In the genomic region with DNA sequence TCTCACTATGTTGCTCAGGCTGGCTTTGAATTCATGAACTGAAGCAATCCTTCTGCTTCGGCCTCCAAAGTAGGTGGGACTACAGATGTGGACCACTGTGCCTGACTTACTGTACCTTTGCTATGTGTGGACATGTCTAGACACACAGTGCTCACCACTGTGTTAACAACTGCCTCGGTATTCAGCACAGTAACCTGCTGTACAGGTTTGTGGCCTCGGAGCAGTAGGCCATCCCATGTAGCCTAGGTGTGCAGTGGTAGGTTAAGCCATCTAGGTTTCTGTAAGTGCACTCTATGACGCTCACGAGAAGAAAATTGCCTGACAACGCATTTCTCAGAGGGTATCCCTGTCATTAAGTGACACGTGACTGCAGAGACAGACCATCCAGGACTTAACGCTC, we compare ENCODE assay signal across 29 cellular contexts.
"Had no signal": no experiment of that assay in that cellular context is flagged by ENCODE, and none has a peak within 500 bp of the region (broad histone marks: within the 10 kb centered on the region; RNA-seq: fewer than 3 reads in every experiment).

No MANE protein-coding gene starts in this region.

- ATAC-seq: body of pancreas; effector memory CD8-positive, alpha-beta T cell; heart right ventricle; left lobe of liver; lower lobe of right lung; right lobe of liver; stimulated activated naive CD8-positive, alpha-beta T cell treated with anti-CD3 and anti-CD28 coated beads, Interleukin-15, Interleukin-2, amounts not matched to agents 100 U/mL and 50 U/mL, for 24 hours had no signal

- DNase-seq: activated CD4-positive, alpha-beta T cell treated with anti-CD3 and anti-CD28 coated beads for 48 hours; activated CD4-positive, alpha-beta T cell treated with anti-CD3 and anti-CD28 coated beads, Interleukin-2, amount 50 U/mL, for 48 hours; activated CD8-positive, alpha-beta memory T cell treated with anti-CD3 and anti-CD28 coated beads for 24 hours; activated effector memory CD4-positive, alpha-beta T cell treated with anti-CD3 and anti-CD28 coated beads, Interleukin-2, amount 50 U/mL, for 16 hours; activated naive CD4-positive, alpha-beta T cell treated with anti-CD3 and anti-CD28 coated beads for 36 hours; activated naive CD8-positive, alpha-beta T cell treated with anti-CD3 and anti-CD28 coated beads for 36 hours; adrenal gland; aorta; body of pancreas; caudate nucleus; cortex of kidney; effector memory CD8-positive, alpha-beta T cell; foreskin melanocyte; heart right ventricle; kidney glomerular epithelial cell; lower lobe of right lung; mesendoderm; natural killer cell; right lobe of liver; stimulated activated CD4-positive, alpha-beta T cell treated with anti-CD3 and anti-CD28 coated beads, Interleukin-12 subunit alpha, Interleukin-12 subunit beta, amount 100 ng/mL, for 4 hours; stimulated activated CD4-positive, alpha-beta T cell treated with anti-CD3 and anti-CD28 coated beads, Interleukin-4, amount 100 ng/mL, for 1 hour; stimulated activated naive CD8-positive, alpha-beta T cell treated with anti-CD3 and anti-CD28 coated beads, Interleukin-15, Interleukin-2, amounts not matched to agents 100 U/mL and 50 U/mL, for 24 hours; T-helper 9 cell; testis; transverse colon; uterus had no signal

- H3K36me3 ChIP-seq: adrenal gland, lower lobe of right lung, neutrophil, right lobe of liver, transverse colon, uterus had no signal

- H3K4me3 ChIP-seq: adrenal gland, body of pancreas, heart right ventricle, lower lobe of right lung, right lobe of liver, testis, transverse colon, uterus had no signal

- H3K27me3 ChIP-seq: adrenal gland, body of pancreas, heart right ventricle, neutrophil, right lobe of liver, testis, transverse colon, uterus had no signal

- H3K4me1 ChIP-seq: adrenal gland, heart right ventricle, lower lobe of right lung, right lobe of liver, testis, uterus had no signal

- H3K9me3 ChIP-seq: adrenal gland, body of pancreas, heart right ventricle, lower lobe of right lung, neutrophil, right lobe of liver, testis, transverse colon, uterus had no signal

- H3K27ac ChIP-seq: adrenal gland, body of pancreas, heart right ventricle, lower lobe of right lung, neutrophil, right lobe of liver, testis, transverse colon, uterus, VCaP had no signal
